In genomic region chr2:102664439-102665042, GRCh38 we compare ENCODE assay signal across 1 cellular context.
TF ChIP-seq lines count a peak whose summit lies in the region.

No MANE protein-coding gene starts in this region.

TF ChIP-seq in K562, 482 proteins besides CTCF, POLR2A, EP300 and RAD21 (continued from another document):
- TF ChIP-seq PBX2 (CRISPR knock-in tag; IDR thresholded peaks at IDR 0.05; ENCODE audit: low read depth) (no peak), PBX2 (tag; conservative IDR thresholded peaks at IDR 0.05; ENCODE audit: low read depth) (peak; percentile 51), ZNF449 (CRISPR knock-in tag; IDR thresholded peaks at IDR 0.05) (no peak), SRF (CRISPR knock-in tag; IDR thresholded peaks at IDR 0.05) (peak; percentile 86 to 99), PHF21A (IDR thresholded peaks at IDR 0.05; ENCODE audit: borderline replicate concordance, low read depth) (no peak), ZNF707 (CRISPR knock-in tag; conservative IDR thresholded peaks at IDR 0.05) (no peak), HNRNPH1 (optimal IDR thresholded peaks at IDR 0.05; ENCODE audit: low read depth, low read length) (no peak), E2F5 (CRISPR knock-in tag; IDR thresholded peaks at IDR 0.05) (no peak), KDM5B (IDR thresholded peaks at IDR 0.05; ENCODE audit: insufficient replicate concordance, low read depth, low read length) (no peak), SMARCC2 (IDR thresholded peaks at IDR 0.05; ENCODE audit: low read depth) (no peak), PCBP1 (IDR thresholded peaks at IDR 0.05; ENCODE audit: low read depth, low read length, poor library complexity, severe bottlenecking) (no peak), PHTF2 (CRISPR knock-in tag; IDR thresholded peaks at IDR 0.05) (no peak), NCOA1 (IDR thresholded peaks at IDR 0.05; ENCODE audit: low read depth) (peak; percentile 65; the same call in 1 of the 2 replicates), ZNF274 (IDR thresholded peaks at IDR 0.05; ENCODE audit: borderline replicate concordance, low read depth, low read length) (no peak), E2F8 (IDR thresholded peaks at IDR 0.05; ENCODE audit: low read depth, partially characterized antibody) (no peak), RCOR1 (IDR thresholded peaks at IDR 0.05; ENCODE audit: borderline replicate concordance in 1 of 2, low read depth in 2 of 2, low read length in 2 of 2) (peak in 1 of 2 experiments; percentile 86; a peak in 2 of 4 replicates), MIER1 (IDR thresholded peaks at IDR 0.05; ENCODE audit: low read depth) (no peak), ZNF75A (CRISPR knock-in tag; IDR thresholded peaks at IDR 0.05) (no peak), CBX1 (IDR thresholded peaks at IDR 0.05; ENCODE audit: low read depth) (no peak), ZC3H11A (IDR thresholded peaks at IDR 0.05; ENCODE audit: low read depth, low read length) (no peak), CUX1 (CRISPR knock-in tag; IDR thresholded peaks at IDR 0.05) (no peak), HLTF (IDR thresholded peaks at IDR 0.05) (no peak), FOXA3 (CRISPR knock-in tag; conservative IDR thresholded peaks at IDR 0.05 in 1 of 2, IDR thresholded peaks at IDR 0.05 in 1 of 2) (no peak), CTBP1 (IDR thresholded peaks at IDR 0.05; ENCODE audit: borderline replicate concordance) (peak; percentile 99), SMAD3 (CRISPR knock-in tag; conservative IDR thresholded peaks at IDR 0.05) (no peak), ATF6 (CRISPR knock-in tag; IDR thresholded peaks at IDR 0.05) (no peak)
TF ChIP-seq in K562: peak in this region for 79.
